9 cellular contexts compared by ENCODE assay signal in the genomic region with DNA sequence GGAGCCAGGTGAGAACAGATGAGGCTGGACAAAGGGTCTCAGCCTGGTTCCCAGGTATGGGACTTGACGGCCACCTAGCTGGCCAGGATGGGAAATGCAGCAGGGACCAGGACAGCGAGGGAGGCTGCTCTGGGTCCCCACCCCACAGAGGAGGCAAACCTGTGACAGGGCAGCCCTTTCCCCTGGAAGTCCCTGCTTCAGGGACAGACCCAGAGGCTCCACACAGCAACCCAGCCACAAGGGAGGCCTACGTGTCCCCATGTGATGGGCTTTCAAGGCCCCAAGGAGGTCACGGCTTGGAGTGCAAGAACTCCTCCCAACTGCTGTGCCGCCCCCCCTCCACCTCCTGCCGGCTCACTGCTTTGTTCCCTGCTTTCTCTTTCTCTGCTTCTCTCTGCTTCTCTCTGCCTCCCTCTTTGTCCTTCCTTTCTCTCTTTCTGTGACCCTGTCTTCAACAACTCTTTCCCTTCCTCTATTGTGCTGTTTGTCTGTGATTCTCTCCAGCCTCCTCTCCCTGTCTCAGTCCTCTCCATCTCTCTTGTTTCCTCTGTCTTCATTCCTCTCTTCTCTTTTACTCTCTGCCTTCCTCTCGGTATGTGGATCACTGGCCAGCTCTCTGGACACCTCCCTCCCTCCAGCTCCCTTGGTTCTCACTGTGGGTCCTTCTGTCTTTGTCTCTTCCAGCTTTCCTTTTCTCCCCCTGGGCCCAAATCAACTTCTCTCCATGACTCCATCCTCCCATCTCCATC. TPM values are rescaled to one million over a fixed set of nuclear protein-coding genes. Genes with fewer than 3 reads are reported as not detected.
DNase-seq lines count a peak whose midpoint lies in the region; TF ChIP-seq lines count a peak whose summit lies in the region.
"Had no signal": no experiment of that assay in that cellular context is flagged by ENCODE, and none has a peak within 500 bp of the region (broad histone marks: within the 10 kb centered on the region; RNA-seq: fewer than 3 reads in every experiment).

No MANE protein-coding gene starts in this region.

- no peaks in the 10 kb centered on the region for H3K4me1 ChIP-seq in osteoblast (ENCODE audit: insufficient read depth, low read length)

- peaks cover 9% of the 10 kb centered on the region for H3K36me3 Mint-ChIP-seq in endothelial cell (ENCODE audit: low read depth, unreplicated experiment)

- DNase-seq in DMS53 treated with DMSO at 0.1 percent for 48 hours (lab: John Stamatoyannopoulos, UW; ENCODE audit: unreplicated experiment) (peak; percentile 7), LNCaP clone FGC (ENCODE audit: low read depth) (no peak), endothelial cell (ENCODE audit: low spot score) (peak; percentile 35), osteoblast (ENCODE audit: insufficient read length, low spot score, missing footprints) (no peak), substantia nigra (lab: John Stamatoyannopoulos, UW) (no peak), inferior parietal cortex (ENCODE audit: extremely low spot score) (no peak), NCI-H1694 treated with DMSO at 0.1 percent for 48 hours (lab: John Stamatoyannopoulos, UW) (no peak), activated T-cell treated with anti-CD3 and anti-CD28 coated beads for 4 hours (no peak)
- DNase-seq: activated CD4-positive, alpha-beta T cell treated with anti-CD3 and anti-CD28 coated beads, Interleukin-2, amount 50 U/mL, for 48 hours had no signal

- no peaks in the 10 kb centered on the region for H3K9me3 Mint-ChIP-seq in endothelial cell (ENCODE audit: unreplicated experiment)

- TF ChIP-seq CTCF in LNCaP clone FGC (IDR thresholded peaks at IDR 0.05; ENCODE audit: control insufficient read depth, extremely low read depth, insufficient read depth) = peak; percentile 72
- TF ChIP-seq CTCF in endothelial cell (IDR thresholded peaks at IDR 0.05; ENCODE audit: unreplicated experiment) = peak; percentile 33
- TF ChIP-seq CTCF in osteoblast (IDR thresholded peaks at IDR 0.05; ENCODE audit: extremely low read depth, low read depth, low read length) = peak; percentile 11

- H3K9me3 ChIP-seq in osteoblast (ENCODE audit: low read depth, low read length) = no peaks in the 10 kb centered on the region

- H3K27me3 Mint-ChIP-seq in endothelial cell (ENCODE audit: unreplicated experiment) = peaks cover 9% of the 10 kb centered on the region

- H3K4me3 ChIP-seq in LNCaP clone FGC (ENCODE audit: low read depth, low read length) (no peak overlapping the region), osteoblast (ENCODE audit: insufficient read depth, low read length) (no peak overlapping the region)

- H3K36me3 ChIP-seq in osteoblast (ENCODE audit: insufficient read depth, low read length) = no peaks in the 10 kb centered on the region

- H3K4me1 Mint-ChIP-seq in endothelial cell (ENCODE audit: unreplicated experiment) = no peaks in the 10 kb centered on the region

- H4K20me1 ChIP-seq in osteoblast (ENCODE audit: insufficient read depth, low read length) = no peaks in the 10 kb centered on the region

- no peak overlapping the region for H3K27ac Mint-ChIP-seq in endothelial cell (ENCODE audit: unreplicated experiment)

- H3K4me3 Mint-ChIP-seq in endothelial cell (ENCODE audit: unreplicated experiment) = no peak overlapping the region

- no peaks in the 10 kb centered on the region for H3K79me2 ChIP-seq in osteoblast (ENCODE audit: insufficient read depth, low read length)

- H3K4me2 ChIP-seq in osteoblast (ENCODE audit: insufficient read depth, low read length) = no peak overlapping the region

- H3K27ac ChIP-seq in osteoblast (ENCODE audit: low read depth, low read length) (no peak overlapping the region), substantia nigra (ENCODE audit: low read depth, low read length, poor library complexity, severe bottlenecking) (no peak overlapping the region)

- H2AFZ ChIP-seq in osteoblast (ENCODE audit: low read length) = peak overlapping the region; percentile 42

- peaks cover 19% of the 10 kb centered on the region for H3K27me3 ChIP-seq in osteoblast (ENCODE audit: insufficient read depth, low read length)

RNA-seq across cellular contexts. Expression of gene EIF5AL1, which starts 9.6 kb away (rescaled TPM):
- total RNA-seq in endothelial cell (ENCODE audit: unreplicated experiment) = 0.59 TPM
- total RNA-seq in osteoblast = 0.72 and 0.88 TPM in 2 replicates

RNA-seq across cellular contexts. Expression of gene ZCCHC24, which starts 57.3 kb away (rescaled TPM):
- total RNA-seq in endothelial cell (ENCODE audit: unreplicated experiment) (60.0 TPM), osteoblast (48.5 and 69.5 TPM in 2 replicates)

RNA-seq across cellular contexts. Expression of gene SFTPA2, which starts 57.5 kb away (rescaled TPM):
- total RNA-seq in endothelial cell (ENCODE audit: unreplicated experiment) (not detected), osteoblast (not detected in 2 replicates)

Comparison
In these comparisons a context has a peak if more than half of its experiments do, and no peak if none do; other contexts are left out.
1. DNase-seq: peak in DMS53 treated with DMSO at 0.1 percent for 48 hours (single experiment) and endothelial cell (single experiment); none in LNCaP clone FGC (single experiment), osteoblast (single experiment), substantia nigra (0 of 49), inferior parietal cortex (single experiment), NCI-H1694 treated with DMSO at 0.1 percent for 48 hours (single experiment) and activated T-cell treated with anti-CD3 and anti-CD28 coated beads for 4 hours (single experiment).
2. CTCF ChIP-seq: peak in every context shown above with its lines; median percentile 72 in LNCaP clone FGC; 33 in endothelial cell; 11 in osteoblast.